Comparison of ENCODE assay signal across 17 cellular contexts in genomic region chr20:45909336-45909808, GRCh38. TPM values are rescaled to one million over a fixed set of nuclear protein-coding genes. Genes with fewer than 3 reads are reported as not detected.
A peak's percentile ranks its signal among the peaks of the same experiment; 100 is the strongest.
DNase-seq lines count a peak whose midpoint lies in the region; TF ChIP-seq lines count a peak whose summit lies in the region.
"Had no signal": no experiment of that assay in that cellular context is flagged by ENCODE, and none has a peak within 500 bp of the region (broad histone marks: within the 10 kb centered on the region; RNA-seq: fewer than 3 reads in every experiment).

No MANE protein-coding gene starts in this region.

- peak overlapping the region in 3 of 5 experiments; percentile 11 to 84 (median 78) for H3K27ac Mint-ChIP-seq in brain
- no peak overlapping the region for H3K27ac Mint-ChIP-seq in nephron
- H3K27ac Mint-ChIP-seq: IgD-negative memory B cell had no signal

- peaks cover 31% of the 10 kb centered on the region for H3K4me1 ChIP-seq in left ventricle myocardium inferior
- H3K4me1 ChIP-seq in osteoblast (ENCODE audit: insufficient read depth, low read length), result peaks cover 27% of the 10 kb centered on the region

- H3K27ac ChIP-seq in left ventricle myocardium inferior (replicated peaks) (peak overlapping the region; percentile 88), osteoblast (ENCODE audit: low read depth, low read length) (no peak overlapping the region)

- peaks cover 29% of the 10 kb centered on the region for H3K4me1 Mint-ChIP-seq in brain
- H3K4me1 Mint-ChIP-seq in nephron, result peaks cover 13% of the 10 kb centered on the region

- H3K79me2 ChIP-seq in osteoblast (ENCODE audit: insufficient read depth, low read length), result no peaks in the 10 kb centered on the region

- intact Hi-C loops in left ventricle myocardium inferior (cut with micrococcal nuclease) (no loop called here), cardiac septum (cut with DNase I) (no loop called here)

- TF ChIP-seq CTCF in left ventricle myocardium inferior (IDR thresholded peaks at IDR 0.05; ENCODE audit: borderline replicate concordance), result no peak
- no peak for TF ChIP-seq CTCF in brain (conservative IDR thresholded peaks at IDR 0.05)
- TF ChIP-seq CTCF in nephron (IDR thresholded peaks at IDR 0.05; ENCODE audit: unreplicated experiment in 3 of 3), result no peak
- TF ChIP-seq CTCF in osteoblast (IDR thresholded peaks at IDR 0.05; ENCODE audit: extremely low read depth, low read depth, low read length), result no peak

- no peak overlapping the region for H3K4me2 ChIP-seq in osteoblast (ENCODE audit: insufficient read depth, low read length)

- H3K27me3 ChIP-seq in left ventricle myocardium inferior (ENCODE audit: low read depth) (peaks cover 17% of the 10 kb centered on the region), osteoblast (ENCODE audit: insufficient read depth, low read length) (no peaks in the 10 kb centered on the region)

- H3K4me3 Mint-ChIP-seq in brain (peak overlapping the region; percentile 46 to 90 (median 85)), nephron (peak overlapping the region in 2 of 3 experiments; percentile 19 to 28)
- H3K4me3 Mint-ChIP-seq: IgD-negative memory B cell had no signal

- H2AFZ ChIP-seq in osteoblast (ENCODE audit: low read length), result no peak overlapping the region

- no peaks in the 10 kb centered on the region for H3K9me3 ChIP-seq in left ventricle myocardium inferior (replicated peaks)
- H3K9me3 ChIP-seq in osteoblast (ENCODE audit: low read depth, low read length), result no peaks in the 10 kb centered on the region
- H3K9me3 ChIP-seq: HAP-1 had no signal

- H3K27me3 Mint-ChIP-seq in brain (no peaks in the 10 kb centered on the region), nephron (ENCODE audit: low read depth) (no peaks in the 10 kb centered on the region)

- no peak for DNase-seq in left ventricle myocardium inferior
- no peak for DNase-seq in cardiac septum (ENCODE audit: low spot score)
- no peak for DNase-seq in HPDE6-E6E7 (ENCODE audit: extremely low spot score)
- DNase-seq in DMS153 treated with DMSO at 0.1 percent for 48 hours (lab: John Stamatoyannopoulos, UW; ENCODE audit: unreplicated experiment), result no peak
- DNase-seq in kidney tubule cell (ENCODE audit: low spot score), result no peak
- no peak for DNase-seq in osteoblast (ENCODE audit: insufficient read length, low spot score, missing footprints)
- DNase-seq: 8988T; Calu3; DMS79 treated with DMSO at 0.1 percent for 48 hours; NCI-H1436; NCI-H2029 treated with DMSO at 0.1 percent for 48 hours; NCI-H524 treated with DMSO at 0.1 percent for 48 hours; NK-92 treated with Interleukin-12 subunit alpha and Interleukin-12 subunit beta, amount 100 ng/mL, for 24 hours had no signal

- H3K36me3 Mint-ChIP-seq in brain (peaks cover 32% of the 10 kb centered on the region), nephron (ENCODE audit: low read depth) (peaks cover 37% of the 10 kb centered on the region)

- peak overlapping the region; percentile 74 for H3K4me3 ChIP-seq in left ventricle myocardium inferior
- H3K4me3 ChIP-seq in osteoblast (ENCODE audit: insufficient read depth, low read length), result no peak overlapping the region
- H3K4me3 ChIP-seq: HAP-1 had no signal

- H4K20me1 ChIP-seq in osteoblast (ENCODE audit: insufficient read depth, low read length), result no peaks in the 10 kb centered on the region

- peaks cover 16% of the 10 kb centered on the region for H3K36me3 ChIP-seq in left ventricle myocardium inferior
- H3K36me3 ChIP-seq in osteoblast (ENCODE audit: insufficient read depth, low read length), result no peaks in the 10 kb centered on the region

- H3K9me3 Mint-ChIP-seq in brain (peaks cover 0 to 2% (median 0%) of the 10 kb centered on the region in 5 experiments), nephron (no peaks in the 10 kb centered on the region)

RNA-seq across cellular contexts. Expression of gene PLTP, which starts 2.6 kb away (rescaled TPM):
- total RNA-seq in left ventricle myocardium inferior (84.1 TPM), cardiac septum (37.1 TPM), osteoblast (15.3 and 21.7 TPM in 2 replicates)
- 65.5 TPM for polyA plus RNA-seq in brain (ENCODE audit: insufficient read depth, low read depth, low replicate concordance)

RNA-seq across cellular contexts. Expression of gene CTSA, which starts 18.2 kb away (rescaled TPM):
- total RNA-seq in left ventricle myocardium inferior (116 TPM), cardiac septum (111 TPM), osteoblast (157 and 181 TPM in 2 replicates)
- 89.7 TPM for polyA plus RNA-seq in brain (ENCODE audit: insufficient read depth, low read depth, low replicate concordance)

RNA-seq across cellular contexts. Expression of gene NEURL2, which starts 18.4 kb away (rescaled TPM):
- total RNA-seq in left ventricle myocardium inferior, result 7.6 TPM
- total RNA-seq in cardiac septum, result 7.6 TPM
- 1.9 TPM for polyA plus RNA-seq in brain (ENCODE audit: insufficient read depth, low read depth, low replicate concordance)
- 4.7 and 7.1 TPM in 2 replicates for total RNA-seq in osteoblast

RNA-seq across cellular contexts. Expression of gene SPATA25, which starts 21.9 kb away (rescaled TPM):
- 2.4 TPM for total RNA-seq in left ventricle myocardium inferior
- 3.3 TPM for total RNA-seq in cardiac septum
- polyA plus RNA-seq in brain (ENCODE audit: insufficient read depth, low read depth, low replicate concordance), result 0.83 TPM
- total RNA-seq in osteoblast, result 1.2 and 1.4 TPM in 2 replicates
- polyA plus RNA-seq: IgD-negative memory B cell had no signal

RNA-seq across cellular contexts. Expression of gene PCIF1, which starts 25.1 kb away (rescaled TPM):
- total RNA-seq in left ventricle myocardium inferior (21.9 TPM), cardiac septum (30.2 TPM), osteoblast (12.7 and 14.4 TPM in 2 replicates)
- polyA plus RNA-seq in brain (ENCODE audit: insufficient read depth, low read depth, low replicate concordance), result 90.9 TPM

Comparison
In these comparisons a context has a peak if more than half of its experiments do, and no peak if none do; other contexts are left out.
1. H3K27ac Mint-ChIP-seq: peak in brain (3 of 5); none in nephron (0 of 3).